Comparison of ENCODE assay signal across 23 cellular contexts in genomic region chr2:2859164-2859563, GRCh38.
"Had no signal": no experiment of that assay in that cellular context is flagged by ENCODE, and none has a peak within 500 bp of the region (broad histone marks: within the 10 kb centered on the region; RNA-seq: fewer than 3 reads in every experiment).

No MANE protein-coding gene starts in this region.

- H3K36me3 Mint-ChIP-seq: mesothelial cell of epicardium had no signal

- H3K4me1 Mint-ChIP-seq: endodermal cell, mesothelial cell of epicardium had no signal

- H3K9me3 ChIP-seq: colonic mucosa, esophagus squamous epithelium, gastrocnemius medialis, heart right ventricle, left ventricle myocardium inferior, lower lobe of right lung had no signal

- H3K27ac Mint-ChIP-seq: dendritic cell treated with granulocyte-macrophage colony-stimulating factor and Interleukin-4, amounts not matched to agents 40 ng/mL and 50 ng/mL, for 4 days; effector memory CD8-positive, alpha-beta T cell; endodermal cell; mesothelial cell of epicardium had no signal

- DNase-seq: colonic mucosa; cortex of kidney; effector CD8-positive, alpha-beta T cell; effector memory CD8-positive, alpha-beta T cell; endodermal cell; erythroblast; esophagus squamous epithelium; foreskin fibroblast; foreskin melanocyte; gastrocnemius medialis; glutamatergic neuron; head of caudate nucleus; heart right ventricle; hippocampal formation; left cardiac atrium; left ventricle myocardium inferior; lower lobe of right lung; mesenchymal stem cell; mucosa of descending colon had no signal

- H3K4me3 Mint-ChIP-seq: dendritic cell treated with granulocyte-macrophage colony-stimulating factor and Interleukin-4, amounts not matched to agents 40 ng/mL and 50 ng/mL, for 4 days; effector memory CD8-positive, alpha-beta T cell; endodermal cell; mesothelial cell of epicardium had no signal

- ATAC-seq: effector memory CD8-positive, alpha-beta T cell; esophagus mucosa; gastrocnemius medialis; heart right ventricle; left cardiac atrium; lower lobe of right lung; mucosa of descending colon had no signal

- H3K36me3 ChIP-seq: colonic mucosa, esophagus squamous epithelium, gastrocnemius medialis, heart right ventricle, left ventricle myocardium inferior, lower lobe of right lung had no signal

- H3K27me3 Mint-ChIP-seq: dendritic cell treated with granulocyte-macrophage colony-stimulating factor and Interleukin-4, amounts not matched to agents 40 ng/mL and 50 ng/mL, for 4 days; effector memory CD8-positive, alpha-beta T cell had no signal

- H3K27me3 ChIP-seq: colonic mucosa, esophagus squamous epithelium, gastrocnemius medialis, heart right ventricle had no signal

- H3K9me3 Mint-ChIP-seq: dendritic cell treated with granulocyte-macrophage colony-stimulating factor and Interleukin-4, amounts not matched to agents 40 ng/mL and 50 ng/mL, for 4 days; effector memory CD8-positive, alpha-beta T cell; mesothelial cell of epicardium had no signal

- H3K4me1 ChIP-seq: colonic mucosa, esophagus squamous epithelium, gastrocnemius medialis, heart right ventricle, left ventricle myocardium inferior, lower lobe of right lung had no signal

- H3K4me3 ChIP-seq: colonic mucosa, esophagus squamous epithelium, gastrocnemius medialis, heart right ventricle, left ventricle myocardium inferior, lower lobe of right lung, mucosa of descending colon had no signal

- H3K27ac ChIP-seq: colonic mucosa, epithelial cell of prostate, esophagus squamous epithelium, gastrocnemius medialis, heart right ventricle, left ventricle myocardium inferior, lower lobe of right lung had no signal
